1 cellular context compared by ENCODE assay signal in genomic region chr11:20157768-20158167, GRCh38.
TF ChIP-seq lines count a peak whose summit lies in the region.

No MANE protein-coding gene starts in this region.

TF ChIP-seq in HepG2, 621 proteins besides CTCF, POLR2A, EP300 and RAD21:
- TF ChIP-seq, protein P1, sequence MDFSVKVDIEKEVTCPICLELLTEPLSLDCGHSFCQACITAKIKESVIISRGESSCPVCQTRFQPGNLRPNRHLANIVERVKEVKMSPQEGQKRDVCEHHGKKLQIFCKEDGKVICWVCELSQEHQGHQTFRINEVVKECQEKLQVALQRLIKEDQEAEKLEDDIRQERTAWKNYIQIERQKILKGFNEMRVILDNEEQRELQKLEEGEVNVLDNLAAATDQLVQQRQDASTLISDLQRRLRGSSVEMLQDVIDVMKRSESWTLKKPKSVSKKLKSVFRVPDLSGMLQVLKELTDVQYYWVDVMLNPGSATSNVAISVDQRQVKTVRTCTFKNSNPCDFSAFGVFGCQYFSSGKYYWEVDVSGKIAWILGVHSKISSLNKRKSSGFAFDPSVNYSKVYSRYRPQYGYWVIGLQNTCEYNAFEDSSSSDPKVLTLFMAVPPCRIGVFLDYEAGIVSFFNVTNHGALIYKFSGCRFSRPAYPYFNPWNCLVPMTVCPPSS (IDR thresholded peaks at IDR 0.05), result no peak
- no peak for TF ChIP-seq ZNF256 (CRISPR knock-in tag; conservative IDR thresholded peaks at IDR 0.05)
- TF ChIP-seq DR1 (CRISPR knock-in tag; IDR thresholded peaks at IDR 0.05), result no peak
- no peak for TF ChIP-seq TCF7 (IDR thresholded peaks at IDR 0.05; ENCODE audit: low read depth)
- TF ChIP-seq ZNF224 (CRISPR knock-in tag; IDR thresholded peaks at IDR 0.05), result no peak
- TF ChIP-seq DDIT3 (CRISPR knock-in tag; IDR thresholded peaks at IDR 0.05), result no peak
